Comparison of ENCODE assay signal across 23 cellular contexts in the genomic region with DNA sequence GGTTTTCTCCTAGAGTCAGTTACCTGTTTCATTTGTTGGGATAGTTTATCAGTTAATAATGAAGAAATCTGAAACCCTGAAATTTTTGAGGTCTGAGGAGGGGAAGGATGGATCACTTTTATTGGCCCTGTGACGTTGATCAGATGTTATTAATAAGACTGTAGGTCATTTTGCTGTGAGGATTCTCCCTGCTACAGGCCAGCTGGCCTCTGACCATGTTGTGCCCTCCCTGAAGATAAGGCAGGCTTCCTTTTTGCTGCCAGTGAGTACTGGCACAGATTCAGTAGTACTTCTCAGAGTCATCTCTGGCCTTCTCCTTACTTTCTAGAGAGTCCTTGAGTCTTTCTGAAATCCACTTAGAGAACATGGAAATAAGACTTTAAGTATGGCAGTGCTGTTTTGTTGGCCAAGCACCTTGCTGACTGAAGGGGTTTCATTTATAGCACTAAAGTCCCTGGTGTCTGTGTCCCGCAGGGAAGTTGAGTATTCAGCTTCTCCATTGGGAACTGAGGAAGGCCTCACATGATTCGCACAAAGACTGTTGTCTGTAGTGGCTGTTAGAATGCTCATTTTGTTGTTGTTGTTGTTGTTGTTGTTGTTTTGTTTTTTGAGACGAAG.
A peak's percentile ranks its signal among the peaks of the same experiment; 100 is the strongest.
DNase-seq lines count a peak whose midpoint lies in the region; ATAC-seq and TF ChIP-seq lines count a peak whose summit lies in the region.
"Had no signal": no experiment of that assay in that cellular context is flagged by ENCODE, and none has a peak within 500 bp of the region (broad histone marks: within the 10 kb centered on the region; RNA-seq: fewer than 3 reads in every experiment).

No MANE protein-coding gene starts in this region.

- no peak overlapping the region for H3K4me3 Mint-ChIP-seq in GM23338
- H3K4me3 Mint-ChIP-seq in type B pancreatic cell, result no peak overlapping the region
- H3K4me3 Mint-ChIP-seq: activated CD4-positive, alpha-beta memory T cell treated with anti-CD3 and anti-CD28 coated beads, Interleukin-2, amount 10 ng/mL, durations not matched to agents 7 days and 5 days; CD4-positive, alpha-beta T cell; natural killer cell had no signal

- no peak overlapping the region for H2AFZ ChIP-seq in GM23338
- H2AFZ ChIP-seq: parathyroid adenoma had no signal

- ATAC-seq in GM23338, result no peak
- peak; percentile 22 to 55 (median 44) for ATAC-seq in psoas muscle
- ATAC-seq: natural killer cell, sciatic nerve had no signal

- H3K9me3 Mint-ChIP-seq in GM23338 (no peaks in the 10 kb centered on the region; the same call in 2 of the 3 replicates), type B pancreatic cell (no peaks in the 10 kb centered on the region)
- H3K9me3 Mint-ChIP-seq: activated CD4-positive, alpha-beta memory T cell treated with anti-CD3 and anti-CD28 coated beads, Interleukin-2, amount 10 ng/mL, durations not matched to agents 7 days and 5 days; CD4-positive, alpha-beta T cell; natural killer cell had no signal

- no peaks in the 10 kb centered on the region for H3K9me3 ChIP-seq in psoas muscle
- H3K9me3 ChIP-seq: vagina had no signal

- H4K20me1 ChIP-seq in GM23338 (replicated peaks; ENCODE audit: insufficient read depth), result peaks cover 95% of the 10 kb centered on the region

- H3K4me3 ChIP-seq in GM23338, result no peak overlapping the region
- H3K4me3 ChIP-seq in psoas muscle, result no peak overlapping the region
- H3K4me3 ChIP-seq: vagina had no signal

- H3K27ac Mint-ChIP-seq in GM23338 (peak overlapping the region; percentile 52; the same call in 1 of the 2 replicates), type B pancreatic cell (no peak overlapping the region)
- H3K27ac Mint-ChIP-seq: activated CD4-positive, alpha-beta memory T cell treated with anti-CD3 and anti-CD28 coated beads, Interleukin-2, amount 10 ng/mL, durations not matched to agents 7 days and 5 days; CD4-positive, alpha-beta T cell; natural killer cell had no signal

- 47 to 69% (median 52%) methylated on average over 4 of the region's 4 CpGs for WGBS in psoas muscle, 3 donors

- peaks cover 4% of the 10 kb centered on the region; the same call in 1 of the 2 replicates for H3K36me3 ChIP-seq in GM23338 (ENCODE audit: insufficient read depth)
- no peaks in the 10 kb centered on the region for H3K36me3 ChIP-seq in psoas muscle (ENCODE audit: insufficient read depth in 1 of 2, low read depth in 1 of 2)
- H3K36me3 ChIP-seq: brain microvascular endothelial cell, vagina had no signal

- intact Hi-C loops in psoas muscle (cut with DNase I), result no loop called here

- TF ChIP-seq CTCF in C4-2B (conservative IDR thresholded peaks at IDR 0.05), result no peak
- TF ChIP-seq CTCF in GM23338 (conservative IDR thresholded peaks at IDR 0.05; ENCODE audit: low read depth in 2 of 2), result no peak
- no peak for TF ChIP-seq CTCF in psoas muscle (IDR thresholded peaks at IDR 0.05)
- no peak for TF ChIP-seq CTCF in type B pancreatic cell (conservative IDR thresholded peaks at IDR 0.05)

- peaks cover 89% of the 10 kb centered on the region for H3K4me1 Mint-ChIP-seq in GM23338
- peaks cover 55% of the 10 kb centered on the region for H3K4me1 Mint-ChIP-seq in type B pancreatic cell (ENCODE audit: unreplicated experiment)

- no peaks in the 10 kb centered on the region for H3K9me2 ChIP-seq in GM23338 (ENCODE audit: insufficient read depth)

- H3K27me3 ChIP-seq in GM23338 (ENCODE audit: insufficient read depth) (no peaks in the 10 kb centered on the region), psoas muscle (ENCODE audit: insufficient read depth in 3 of 3, low read length in 2 of 3) (no peaks in the 10 kb centered on the region)
- H3K27me3 ChIP-seq: brain microvascular endothelial cell, vagina had no signal

- peaks cover 100% of the 10 kb centered on the region for H3K79me2 ChIP-seq in GM23338 (replicated peaks; ENCODE audit: insufficient read depth)

- peaks cover 30% of the 10 kb centered on the region for H3K27me3 Mint-ChIP-seq in GM23338 (ENCODE audit: insufficient read depth, low read depth, poor library complexity)
- no peaks in the 10 kb centered on the region for H3K27me3 Mint-ChIP-seq in type B pancreatic cell
- H3K27me3 Mint-ChIP-seq: activated CD4-positive, alpha-beta memory T cell treated with anti-CD3 and anti-CD28 coated beads, Interleukin-2, amount 10 ng/mL, durations not matched to agents 7 days and 5 days; CD4-positive, alpha-beta T cell had no signal

- H3K36me3 Mint-ChIP-seq in GM23338 (ENCODE audit: low read depth) (peaks cover 22% of the 10 kb centered on the region), type B pancreatic cell (peaks cover 19% of the 10 kb centered on the region)
- H3K36me3 Mint-ChIP-seq: natural killer cell had no signal

- H3K27ac ChIP-seq in C4-2B (peak overlapping the region; percentile 8; the same call in 1 of the 2 replicates), GM23338 (ENCODE audit: low read depth) (no peak overlapping the region), caudate nucleus (ENCODE audit: low read depth, low read length) (peak overlapping the region; percentile 45), psoas muscle (peak overlapping the region; percentile 24)
- H3K27ac ChIP-seq: brain microvascular endothelial cell, HL-60, parathyroid adenoma, RWPE1, vagina had no signal

- H3K4me1 ChIP-seq in GM23338 (ENCODE audit: insufficient read depth) (peaks cover 76% of the 10 kb centered on the region), psoas muscle (peaks cover 75% of the 10 kb centered on the region)

- DNase-seq in GM23338 (ENCODE audit: low spot score) (no peak), caudate nucleus (lab: John Stamatoyannopoulos, UW) (no peak), psoas muscle (no peak), 8988T (no peak), MV-4-11 (lab: John Stamatoyannopoulos, UW) (no peak), type B pancreatic cell (ENCODE audit: extremely low spot score, unreplicated experiment) (no peak)
- DNase-seq: activated CD4-positive, alpha-beta memory T cell treated with anti-CD3 and anti-CD28 coated beads, Interleukin-2, amount 10 ng/mL, durations not matched to agents 7 days and 5 days; brain microvascular endothelial cell; CD4-positive, alpha-beta T cell; effector CD4-positive, alpha-beta T cell; natural killer cell; NCI-H1092 treated with DMSO at 0.1 percent for 48 hours; NCI-H2029; NCI-H226; NCI-H774; substantia nigra; T-helper 9 cell had no signal

- H3F3A ChIP-seq in GM23338 (replicated peaks; ENCODE audit: low read depth), result peaks cover 14% of the 10 kb centered on the region

- peak overlapping the region; percentile 51 for H3K4me2 ChIP-seq in GM23338

TF ChIP-seq in GM23338, 12 proteins besides CTCF, POLR2A, EP300 and RAD21 (continues in another document):
- TF ChIP-seq ZNF331 (CRISPR knock-in tag; IDR thresholded peaks at IDR 0.05; ENCODE audit: low read depth) (no peak), STAT1 (IDR thresholded peaks at IDR 0.05; ENCODE audit: unreplicated experiment) (no peak), POLR2AphosphoS5 (IDR thresholded peaks at IDR 0.05; ENCODE audit: low read depth) (no peak), CREB1 (CRISPR knock-in tag; IDR thresholded peaks at IDR 0.05; ENCODE audit: low read depth) (no peak), EZH2phosphoT487 (IDR thresholded peaks at IDR 0.05; ENCODE audit: unreplicated experiment) (no peak), NANOG (IDR thresholded peaks at IDR 0.05; ENCODE audit: borderline replicate concordance) (no peak), EZH2 (IDR thresholded peaks at IDR 0.05; ENCODE audit: low read depth, unreplicated experiment) (no peak), ZNF114 (CRISPR knock-in tag; IDR thresholded peaks at IDR 0.05) (no peak)
- TF ChIP-seq, protein P1, sequence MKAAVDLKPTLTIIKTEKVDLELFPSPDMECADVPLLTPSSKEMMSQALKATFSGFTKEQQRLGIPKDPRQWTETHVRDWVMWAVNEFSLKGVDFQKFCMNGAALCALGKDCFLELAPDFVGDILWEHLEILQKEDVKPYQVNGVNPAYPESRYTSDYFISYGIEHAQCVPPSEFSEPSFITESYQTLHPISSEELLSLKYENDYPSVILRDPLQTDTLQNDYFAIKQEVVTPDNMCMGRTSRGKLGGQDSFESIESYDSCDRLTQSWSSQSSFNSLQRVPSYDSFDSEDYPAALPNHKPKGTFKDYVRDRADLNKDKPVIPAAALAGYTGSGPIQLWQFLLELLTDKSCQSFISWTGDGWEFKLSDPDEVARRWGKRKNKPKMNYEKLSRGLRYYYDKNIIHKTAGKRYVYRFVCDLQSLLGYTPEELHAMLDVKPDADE (IDR thresholded peaks at IDR 0.05), result no peak
- TF ChIP-seq, protein P2, sequence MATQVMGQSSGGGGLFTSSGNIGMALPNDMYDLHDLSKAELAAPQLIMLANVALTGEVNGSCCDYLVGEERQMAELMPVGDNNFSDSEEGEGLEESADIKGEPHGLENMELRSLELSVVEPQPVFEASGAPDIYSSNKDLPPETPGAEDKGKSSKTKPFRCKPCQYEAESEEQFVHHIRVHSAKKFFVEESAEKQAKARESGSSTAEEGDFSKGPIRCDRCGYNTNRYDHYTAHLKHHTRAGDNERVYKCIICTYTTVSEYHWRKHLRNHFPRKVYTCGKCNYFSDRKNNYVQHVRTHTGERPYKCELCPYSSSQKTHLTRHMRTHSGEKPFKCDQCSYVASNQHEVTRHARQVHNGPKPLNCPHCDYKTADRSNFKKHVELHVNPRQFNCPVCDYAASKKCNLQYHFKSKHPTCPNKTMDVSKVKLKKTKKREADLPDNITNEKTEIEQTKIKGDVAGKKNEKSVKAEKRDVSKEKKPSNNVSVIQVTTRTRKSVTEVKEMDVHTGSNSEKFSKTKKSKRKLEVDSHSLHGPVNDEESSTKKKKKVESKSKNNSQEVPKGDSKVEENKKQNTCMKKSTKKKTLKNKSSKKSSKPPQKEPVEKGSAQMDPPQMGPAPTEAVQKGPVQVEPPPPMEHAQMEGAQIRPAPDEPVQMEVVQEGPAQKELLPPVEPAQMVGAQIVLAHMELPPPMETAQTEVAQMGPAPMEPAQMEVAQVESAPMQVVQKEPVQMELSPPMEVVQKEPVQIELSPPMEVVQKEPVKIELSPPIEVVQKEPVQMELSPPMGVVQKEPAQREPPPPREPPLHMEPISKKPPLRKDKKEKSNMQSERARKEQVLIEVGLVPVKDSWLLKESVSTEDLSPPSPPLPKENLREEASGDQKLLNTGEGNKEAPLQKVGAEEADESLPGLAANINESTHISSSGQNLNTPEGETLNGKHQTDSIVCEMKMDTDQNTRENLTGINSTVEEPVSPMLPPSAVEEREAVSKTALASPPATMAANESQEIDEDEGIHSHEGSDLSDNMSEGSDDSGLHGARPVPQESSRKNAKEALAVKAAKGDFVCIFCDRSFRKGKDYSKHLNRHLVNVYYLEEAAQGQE (IDR thresholded peaks at IDR 0.05; ENCODE audit: unreplicated experiment), result no peak
